In the genomic region with DNA sequence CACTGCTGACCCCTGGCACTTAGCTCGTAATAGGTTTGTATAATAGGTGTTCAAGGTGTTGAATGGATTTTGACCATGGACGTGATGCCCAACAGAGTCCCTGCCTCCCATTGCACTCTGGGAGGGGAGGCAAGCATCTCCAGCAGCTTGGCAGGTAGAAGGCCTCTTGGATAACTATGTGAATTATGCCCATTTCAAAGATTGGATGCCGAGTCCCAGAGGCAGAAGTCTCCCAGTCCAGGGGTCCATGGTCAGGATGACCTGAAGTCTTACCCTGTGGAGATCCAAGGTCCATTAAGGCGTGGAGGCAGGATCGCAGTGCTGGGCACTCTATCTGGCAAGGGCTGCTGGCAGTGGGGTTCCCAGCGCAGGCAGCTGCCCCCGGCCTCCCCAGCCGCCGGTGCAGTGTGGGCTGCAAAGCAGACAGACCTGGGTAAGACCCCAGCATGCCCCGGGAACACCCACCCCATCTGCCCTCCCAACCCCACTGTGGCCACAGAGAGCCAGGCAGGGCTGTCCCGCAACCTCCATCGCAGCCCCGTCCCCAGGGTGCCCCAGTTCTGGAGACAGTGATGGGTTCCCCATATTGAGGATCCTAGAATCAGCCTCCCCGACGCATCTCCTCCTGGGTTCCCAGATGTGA, we compare ENCODE assay signal across 1 cellular context.
TF ChIP-seq lines count a peak whose summit lies in the region.

No MANE protein-coding gene starts in this region.

TF ChIP-seq in HepG2, 621 proteins besides CTCF, POLR2A, EP300 and RAD21:
- TF ChIP-seq ZNF629 (CRISPR knock-in tag; conservative IDR thresholded peaks at IDR 0.05) (peak; percentile 53), CHD2 (IDR thresholded peaks at IDR 0.05; ENCODE audit: low read depth, low read length) (no peak)
- TF ChIP-seq, protein P1, sequence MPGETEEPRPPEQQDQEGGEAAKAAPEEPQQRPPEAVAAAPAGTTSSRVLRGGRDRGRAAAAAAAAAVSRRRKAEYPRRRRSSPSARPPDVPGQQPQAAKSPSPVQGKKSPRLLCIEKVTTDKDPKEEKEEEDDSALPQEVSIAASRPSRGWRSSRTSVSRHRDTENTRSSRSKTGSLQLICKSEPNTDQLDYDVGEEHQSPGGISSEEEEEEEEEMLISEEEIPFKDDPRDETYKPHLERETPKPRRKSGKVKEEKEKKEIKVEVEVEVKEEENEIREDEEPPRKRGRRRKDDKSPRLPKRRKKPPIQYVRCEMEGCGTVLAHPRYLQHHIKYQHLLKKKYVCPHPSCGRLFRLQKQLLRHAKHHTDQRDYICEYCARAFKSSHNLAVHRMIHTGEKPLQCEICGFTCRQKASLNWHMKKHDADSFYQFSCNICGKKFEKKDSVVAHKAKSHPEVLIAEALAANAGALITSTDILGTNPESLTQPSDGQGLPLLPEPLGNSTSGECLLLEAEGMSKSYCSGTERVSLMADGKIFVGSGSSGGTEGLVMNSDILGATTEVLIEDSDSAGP (CRISPR knock-in tag; IDR thresholded peaks at IDR 0.05; ENCODE audit: borderline replicate concordance): 0 out of 2 replicates have a peak, but pooled peaks have one; percentile 17
